ENCODE assay signal across 1 cellular context in genomic region chr12:109944975-109945374, GRCh38.
TF ChIP-seq lines count a peak whose summit lies in the region.

No MANE protein-coding gene starts in this region.

TF ChIP-seq in HepG2, 621 proteins besides CTCF, POLR2A, EP300 and RAD21 (continued from another document and continues in another):
- TF ChIP-seq GABPA (IDR thresholded peaks at IDR 0.05; ENCODE audit: low read depth, low read length) (peak; percentile 30; the same call in 1 of the 2 replicates), GABPA (CRISPR knock-in tag; IDR thresholded peaks at IDR 0.05; ENCODE audit: low read depth) (peak; percentile 40; the same call in 1 of the 2 replicates), ZNF138 (CRISPR knock-in tag; IDR thresholded peaks at IDR 0.05; ENCODE audit: low read depth) (no peak), SNAPC5 (CRISPR knock-in tag; IDR thresholded peaks at IDR 0.05; ENCODE audit: borderline replicate concordance) (no peak), ZNF143 (CRISPR knock-in tag; IDR thresholded peaks at IDR 0.05) (no peak), ZNF230 (CRISPR knock-in tag; IDR thresholded peaks at IDR 0.05) (no peak), ZNF280D (CRISPR knock-in tag; IDR thresholded peaks at IDR 0.05) (no peak), USF2 (IDR thresholded peaks at IDR 0.05; ENCODE audit: low read depth, low read length) (no peak), USF2 (CRISPR knock-in tag; IDR thresholded peaks at IDR 0.05; ENCODE audit: borderline replicate concordance) (no peak), PHB2 (IDR thresholded peaks at IDR 0.05; ENCODE audit: partially characterized antibody) (no peak), KAT2B (IDR thresholded peaks at IDR 0.05; ENCODE audit: borderline replicate concordance, low read depth, low read length) (no peak), ZKSCAN8 (CRISPR knock-in tag; IDR thresholded peaks at IDR 0.05; ENCODE audit: borderline replicate concordance) (no peak), MAF1 (CRISPR knock-in tag; IDR thresholded peaks at IDR 0.05; ENCODE audit: borderline replicate concordance) (no peak), ZNF292 (CRISPR knock-in tag; IDR thresholded peaks at IDR 0.05; ENCODE audit: borderline replicate concordance, low read depth) (no peak), E2F5 (CRISPR knock-in tag; conservative IDR thresholded peaks at IDR 0.05) (no peak), SMARCC2 (IDR thresholded peaks at IDR 0.05) (no peak), MTA1 (CRISPR knock-in tag; IDR thresholded peaks at IDR 0.05; ENCODE audit: borderline replicate concordance) (no peak), ZSCAN22 (CRISPR knock-in tag; IDR thresholded peaks at IDR 0.05) (no peak), RFX1 (IDR thresholded peaks at IDR 0.05) (no peak), SIN3B (IDR thresholded peaks at IDR 0.05; ENCODE audit: low read length) (no peak), SP5 (CRISPR knock-in tag; IDR thresholded peaks at IDR 0.05; ENCODE audit: borderline replicate concordance, low read depth) (no peak), ZNF142 (CRISPR knock-in tag; IDR thresholded peaks at IDR 0.05) (no peak), MTA3 (CRISPR knock-in tag; IDR thresholded peaks at IDR 0.05) (no peak), ASH2L (IDR thresholded peaks at IDR 0.05; ENCODE audit: insufficient read length, low read depth, low read length) (peak; percentile 28), SNRNP70 (IDR thresholded peaks at IDR 0.05; ENCODE audit: low read depth, low read length) (no peak), JDP2 (CRISPR knock-in tag; IDR thresholded peaks at IDR 0.05; ENCODE audit: borderline replicate concordance) (no peak), NCOA5 (CRISPR knock-in tag; IDR thresholded peaks at IDR 0.05) (no peak), ZNF788 (CRISPR knock-in tag; IDR thresholded peaks at IDR 0.05; ENCODE audit: borderline replicate concordance) (0 out of 2 replicates have a peak, but pooled peaks have one; percentile 31), SMC3 (IDR thresholded peaks at IDR 0.05; ENCODE audit: low read length) (no peak), ZNF329 (CRISPR knock-in tag; IDR thresholded peaks at IDR 0.05; ENCODE audit: low read depth) (no peak), ZBTB38 (CRISPR knock-in tag; IDR thresholded peaks at IDR 0.05) (peak; percentile 56; the same call in 1 of the 2 replicates), XBP1 (CRISPR knock-in tag; IDR thresholded peaks at IDR 0.05) (no peak), MYPOP (CRISPR knock-in tag; IDR thresholded peaks at IDR 0.05) (no peak), TBX2 (CRISPR knock-in tag; IDR thresholded peaks at IDR 0.05; ENCODE audit: borderline replicate concordance) (no peak), IRF9 (CRISPR knock-in tag; IDR thresholded peaks at IDR 0.05; ENCODE audit: borderline replicate concordance) (no peak), ZNF503 (CRISPR knock-in tag; IDR thresholded peaks at IDR 0.05) (no peak), TOPORS (CRISPR knock-in tag; IDR thresholded peaks at IDR 0.05) (no peak), CBX1 (IDR thresholded peaks at IDR 0.05; ENCODE audit: low read depth) (no peak), KDM5B (CRISPR knock-in tag; IDR thresholded peaks at IDR 0.05; ENCODE audit: borderline replicate concordance) (no peak), TFE3 (CRISPR knock-in tag; IDR thresholded peaks at IDR 0.05) (0 out of 2 replicates have a peak, but pooled peaks have one; percentile 11), ZNF136 (CRISPR knock-in tag; IDR thresholded peaks at IDR 0.05; ENCODE audit: low read depth) (no peak), MEF2D (CRISPR knock-in tag; IDR thresholded peaks at IDR 0.05) (no peak), HMG20B (CRISPR knock-in tag; conservative IDR thresholded peaks at IDR 0.05) (no peak), DMAP1 (CRISPR knock-in tag; IDR thresholded peaks at IDR 0.05) (no peak), GTF3A (CRISPR knock-in tag; conservative IDR thresholded peaks at IDR 0.05) (no peak), SOX5 (CRISPR knock-in tag; IDR thresholded peaks at IDR 0.05; ENCODE audit: borderline replicate concordance) (no peak)
